Comparison of ENCODE assay signal across 8 cellular contexts in the genomic region with DNA sequence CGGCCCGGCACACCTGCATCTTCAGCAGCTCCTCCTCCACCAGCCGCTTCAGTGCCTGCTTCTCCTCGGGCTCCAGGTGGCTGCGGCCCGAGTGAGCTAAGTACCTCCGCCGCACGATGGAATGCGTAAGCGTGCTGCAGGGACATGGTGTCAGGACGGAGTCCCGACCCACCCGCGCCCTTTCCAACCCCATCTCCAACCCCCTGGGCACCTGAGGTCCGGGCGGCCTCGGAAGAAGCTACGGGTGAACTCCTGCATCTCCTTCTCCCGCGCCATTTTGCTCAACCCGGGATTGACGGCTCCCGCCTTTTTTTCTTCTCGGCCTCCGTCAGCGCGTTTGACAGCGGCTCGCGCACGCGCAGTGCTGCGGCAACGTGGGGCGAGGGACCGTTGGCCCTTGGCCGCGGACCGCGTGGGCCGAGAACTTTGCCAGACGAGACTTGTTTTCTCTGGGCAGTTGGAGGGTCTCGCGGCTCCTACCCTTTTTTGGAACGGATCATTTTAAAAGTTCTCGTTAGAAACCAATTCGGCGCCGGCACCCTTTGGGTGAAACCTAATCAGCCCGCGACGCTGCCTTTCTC. TPM values are rescaled to one million over a fixed set of nuclear protein-coding genes. Genes with fewer than 3 reads are reported as not detected.
A peak's percentile ranks its signal among the peaks of the same experiment; 100 is the strongest.
DNase-seq lines count a peak whose midpoint lies in the region; ATAC-seq and TF ChIP-seq lines count a peak whose summit lies in the region.

A gene with protein sequence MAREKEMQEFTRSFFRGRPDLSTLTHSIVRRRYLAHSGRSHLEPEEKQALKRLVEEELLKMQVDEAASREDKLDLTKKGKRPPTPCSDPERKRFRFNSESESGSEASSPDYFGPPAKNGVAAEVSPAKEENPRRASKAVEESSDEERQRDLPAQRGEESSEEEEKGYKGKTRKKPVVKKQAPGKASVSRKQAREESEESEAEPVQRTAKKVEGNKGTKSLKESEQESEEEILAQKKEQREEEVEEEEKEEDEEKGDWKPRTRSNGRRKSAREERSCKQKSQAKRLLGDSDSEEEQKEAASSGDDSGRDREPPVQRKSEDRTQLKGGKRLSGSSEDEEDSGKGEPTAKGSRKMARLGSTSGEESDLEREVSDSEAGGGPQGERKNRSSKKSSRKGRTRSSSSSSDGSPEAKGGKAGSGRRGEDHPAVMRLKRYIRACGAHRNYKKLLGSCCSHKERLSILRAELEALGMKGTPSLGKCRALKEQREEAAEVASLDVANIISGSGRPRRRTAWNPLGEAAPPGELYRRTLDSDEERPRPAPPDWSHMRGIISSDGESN (minus strand): TSS at position 288 of the 581 bp plus-strand sequence. CDS start 12 bp downstream, at position 276.

- H3K4me3 ChIP-seq in lower leg skin (ENCODE audit: low read depth, poor library complexity, severe bottlenecking): peak within 1 kb of the TSS; percentile 74

- intact Hi-C loops in lower leg skin (cut with DNase I; ENCODE audit: low total_unique reads): no loop called here

- DNase-seq in NCI-H748 (lab: John Stamatoyannopoulos, UW; ENCODE audit: unreplicated experiment) (peak; percentile 90), dermis blood vessel endothelial cell (peak; percentile 83), lower leg skin (ENCODE audit: low spot score in 2 of 2) (peak; percentile 85 to 97)
- DNase-seq in activated CD4-positive, alpha-beta T cell treated with anti-CD3 and anti-CD28 coated beads, Interleukin-2, amount 50 U/mL, for 48 hours: peak; percentile 87 to 90
- peak; percentile 81 to 87 for DNase-seq in stimulated activated CD4-positive, alpha-beta T cell treated with anti-CD3 and anti-CD28 coated beads, Interleukin-4, amount 100 ng/mL, for 48 hours (ENCODE audit: low read depth in 2 of 2)

- TF ChIP-seq POLR2A in lower leg skin (IDR thresholded peaks at IDR 0.05): no peak

- TF ChIP-seq CTCF in C4-2B (conservative IDR thresholded peaks at IDR 0.05) (no peak), lower leg skin (IDR thresholded peaks at IDR 0.05) (no peak)

- 0% methylated on average over 47 to 53 of the region's 53 CpGs for WGBS in lower leg skin, 2 donors

- peak within 1 kb of the TSS; percentile 99 for H3K27ac ChIP-seq in C4-2B

- ATAC-seq in GM19372 (IDR thresholded peaks at IDR 0.05; ENCODE audit: low read depth, unreplicated experiment): peak; percentile 52
- peak; percentile 31 for ATAC-seq in HG03565 (IDR thresholded peaks at IDR 0.05; ENCODE audit: unreplicated experiment)

RNA-seq across cellular contexts. Expression of the gene that starts here (rescaled TPM):
- total RNA-seq in dermis blood vessel endothelial cell: 6.3 and 9.3 TPM in 2 replicates
- total RNA-seq in lower leg skin: 10 to 100 TPM; 13.7 to 28.9 (median 21.5) TPM

Comparison
In these comparisons a context has a peak if more than half of its experiments do, and no peak if none do; other contexts are left out.
1. Peak in every context shown above with its lines: DNase-seq, ATAC-seq, H3K4me3 ChIP-seq and H3K27ac ChIP-seq.